Comparison of ENCODE assay signal across 28 cellular contexts in genomic region chr14:104464907-104465306, GRCh38.
"Had no signal": no experiment of that assay in that cellular context is flagged by ENCODE, and none has a peak within 500 bp of the region (broad histone marks: within the 10 kb centered on the region; RNA-seq: fewer than 3 reads in every experiment).

No MANE protein-coding gene starts in this region.

- ATAC-seq: left lobe of liver; naive thymus-derived CD4-positive, alpha-beta T cell; sciatic nerve; stimulated activated naive CD8-positive, alpha-beta T cell treated with anti-CD3 and anti-CD28 coated beads, Interleukin-15, amount 100 ng/mL, for 72 hours had no signal

- H3K9me3 ChIP-seq: colonic mucosa, neutrophil, prostate gland, right atrium auricular region, thyroid gland, vagina had no signal

- H3K27ac Mint-ChIP-seq: dendritic cell treated with granulocyte-macrophage colony-stimulating factor and Interleukin-4, amounts not matched to agents 40 ng/mL and 50 ng/mL, for 4 days; naive thymus-derived CD4-positive, alpha-beta T cell; nephron progenitor cell; stimulated activated naive CD8-positive, alpha-beta T cell treated with anti-CD3 and anti-CD28 coated beads, Interleukin-15, amount 100 ng/mL, for 72 hours had no signal

- H3K27ac ChIP-seq: colonic mucosa, neutrophil, prostate gland, right atrium auricular region, thyroid gland, vagina had no signal

- H3K9me3 Mint-ChIP-seq: dendritic cell treated with granulocyte-macrophage colony-stimulating factor and Interleukin-4, amounts not matched to agents 40 ng/mL and 50 ng/mL, for 4 days; stimulated activated naive CD8-positive, alpha-beta T cell treated with anti-CD3 and anti-CD28 coated beads, Interleukin-15, amount 100 ng/mL, for 72 hours had no signal

- H3K4me3 Mint-ChIP-seq: dendritic cell treated with granulocyte-macrophage colony-stimulating factor and Interleukin-4, amounts not matched to agents 40 ng/mL and 50 ng/mL, for 4 days; naive thymus-derived CD4-positive, alpha-beta T cell; nephron progenitor cell; stimulated activated naive CD8-positive, alpha-beta T cell treated with anti-CD3 and anti-CD28 coated beads, Interleukin-15, amount 100 ng/mL, for 72 hours had no signal

- H3K36me3 ChIP-seq: colonic mucosa, neutrophil, prostate gland, right atrium auricular region, thyroid gland, vagina had no signal

- H3K27me3 ChIP-seq: thyroid gland had no signal

- FAIRE-seq: endometrium, frontal cortex, kidney had no signal

- DNase-seq: colonic mucosa; effector memory CD4-positive, alpha-beta T cell; erythroblast; hypothalamus; kidney; mammary epithelial cell; mesendoderm; midbrain; naive thymus-derived CD4-positive, alpha-beta T cell; nephron progenitor cell; stimulated activated CD4-positive, alpha-beta T cell treated with anti-CD3 and anti-CD28 coated beads, Interleukin-12 subunit alpha, Interleukin-12 subunit beta, amount 100 ng/mL, for 4 hours; stimulated activated CD4-positive, alpha-beta T cell treated with anti-CD3 and anti-CD28 coated beads, Interleukin-1b, Interleukin-23, amount 100 ng/mL, for 48 hours; stimulated activated CD4-positive, alpha-beta T cell treated with anti-CD3 and anti-CD28 coated beads, Interleukin-4, amount 100 ng/mL, for 1 hour; stimulated activated CD8-positive, alpha-beta memory T cell treated with anti-CD3 and anti-CD28 coated beads, Interleukin-4, amount 100 ng/mL, for 48 hours; stimulated activated naive CD4-positive, alpha-beta T cell; stimulated activated naive CD8-positive, alpha-beta T cell treated with anti-CD3 and anti-CD28 coated beads, Interleukin-15, amount 100 ng/mL, for 72 hours; thyroid gland; trophoblast cell had no signal

- H3K4me3 ChIP-seq: colonic mucosa, prostate gland, right atrium auricular region, smooth muscle cell, thyroid gland, vagina had no signal

- H3K4me1 ChIP-seq: colonic mucosa, prostate gland had no signal
